ENCODE assay signal across 34 cellular contexts in genomic region chr1:36950588-36950987, GRCh38.
"Had no signal": no experiment of that assay in that cellular context is flagged by ENCODE, and none has a peak within 500 bp of the region (broad histone marks: within the 10 kb centered on the region; RNA-seq: fewer than 3 reads in every experiment).

No MANE protein-coding gene starts in this region.

- H3K4me1 ChIP-seq: adrenal gland, gastroesophageal sphincter, parathyroid adenoma, psoas muscle, suprapubic skin, tibial artery had no signal

- H3K27me3 ChIP-seq: adrenal gland, brain microvascular endothelial cell had no signal

- H3K4me3 Mint-ChIP-seq: activated naive CD4-positive, alpha-beta T cell treated with anti-CD3 and anti-CD28 coated beads for 36 hours; activated naive CD8-positive, alpha-beta T cell treated with anti-CD3 and anti-CD28 coated beads for 36 hours; activated T-helper 1 cell treated with anti-CD3 and anti-CD28 coated beads, Interleukin-12 subunit alpha, Interleukin-12 subunit beta, Interleukin-2, Interleukin-4 antibody, amounts not matched to agents 30 ng/mL and 10 ng/mL and 1 ng/mL, durations not matched to agents 14 hours and 24 hours and 36 hours; effector memory CD8-positive, alpha-beta T cell; immature natural killer cell; mesothelial cell of epicardium; naive thymus-derived CD4-positive, alpha-beta T cell had no signal

- H3K27ac Mint-ChIP-seq: activated naive CD4-positive, alpha-beta T cell treated with anti-CD3 and anti-CD28 coated beads for 36 hours; activated naive CD8-positive, alpha-beta T cell treated with anti-CD3 and anti-CD28 coated beads for 36 hours; activated T-helper 1 cell treated with anti-CD3 and anti-CD28 coated beads, Interleukin-12 subunit alpha, Interleukin-12 subunit beta, Interleukin-2, Interleukin-4 antibody, amounts not matched to agents 30 ng/mL and 10 ng/mL and 1 ng/mL, durations not matched to agents 14 hours and 24 hours and 36 hours; effector memory CD8-positive, alpha-beta T cell; immature natural killer cell; mesothelial cell of epicardium; naive thymus-derived CD4-positive, alpha-beta T cell had no signal

- H3K4me2 ChIP-seq: smooth muscle cell had no signal

- H3K9me3 ChIP-seq: adrenal gland, gastroesophageal sphincter, psoas muscle, suprapubic skin, tibial artery had no signal

- ATAC-seq: activated CD4-positive, CD25-positive, alpha-beta regulatory T cell treated with anti-CD3 and anti-CD28 coated beads, Interleukin-2, amount 50 U/mL, for 24 hours; effector memory CD8-positive, alpha-beta T cell; gastroesophageal sphincter; left colon; naive thymus-derived CD4-positive, alpha-beta T cell; psoas muscle had no signal

- H3K36me3 Mint-ChIP-seq: activated naive CD8-positive, alpha-beta T cell treated with anti-CD3 and anti-CD28 coated beads for 36 hours; immature natural killer cell; mesothelial cell of epicardium; naive thymus-derived CD4-positive, alpha-beta T cell had no signal

- H3K79me2 ChIP-seq: parathyroid adenoma had no signal

- H2AFZ ChIP-seq: parathyroid adenoma had no signal

- H3K27ac ChIP-seq: adrenal gland, brain microvascular endothelial cell, coronary artery, gastroesophageal sphincter, parathyroid adenoma, psoas muscle, suprapubic skin, tibial artery, VCaP had no signal

- H3K36me3 ChIP-seq: adrenal gland, brain microvascular endothelial cell, gastroesophageal sphincter, suprapubic skin, tibial artery had no signal

- H3K9me3 Mint-ChIP-seq: activated naive CD4-positive, alpha-beta T cell treated with anti-CD3 and anti-CD28 coated beads for 36 hours; activated naive CD8-positive, alpha-beta T cell treated with anti-CD3 and anti-CD28 coated beads for 36 hours; activated T-helper 1 cell treated with anti-CD3 and anti-CD28 coated beads, Interleukin-12 subunit alpha, Interleukin-12 subunit beta, Interleukin-2, Interleukin-4 antibody, amounts not matched to agents 30 ng/mL and 10 ng/mL and 1 ng/mL, durations not matched to agents 14 hours and 24 hours and 36 hours; effector memory CD8-positive, alpha-beta T cell; immature natural killer cell; mesothelial cell of epicardium; naive thymus-derived CD4-positive, alpha-beta T cell had no signal

- DNase-seq: activated CD4-positive, alpha-beta T cell treated with anti-CD3 and anti-CD28 coated beads for 48 hours; activated CD4-positive, alpha-beta T cell treated with anti-CD3 and anti-CD28 coated beads, Interleukin-2, amount 50 U/mL, for 48 hours; activated CD8-positive, alpha-beta memory T cell treated with anti-CD3 and anti-CD28 coated beads, Interleukin-2, amount 50 U/mL, for 4 hours; activated effector memory CD4-positive, alpha-beta T cell treated with anti-CD3 and anti-CD28 coated beads, Interleukin-2, amount 50 U/mL, for 16 hours; activated naive CD4-positive, alpha-beta T cell treated with anti-CD3 and anti-CD28 coated beads for 36 hours; activated naive CD8-positive, alpha-beta T cell treated with anti-CD3 and anti-CD28 coated beads for 36 hours; activated T-cell treated with anti-CD3 and anti-CD28 coated beads, Interleukin-2, amount 50 U/mL, for 1 hour; adrenal gland; aorta; brain microvascular endothelial cell; effector memory CD8-positive, alpha-beta T cell; erythroblast; head of caudate nucleus; hippocampal formation; immature natural killer cell; kidney; left colon; mammary epithelial cell; naive thymus-derived CD4-positive, alpha-beta T cell; occipital lobe; psoas muscle; stimulated activated CD4-positive, alpha-beta T cell treated with anti-CD3 and anti-CD28 coated beads, Interleukin-2, amount 100 ng/mL, for 24 hours; stimulated activated naive CD4-positive, alpha-beta T cell; T-helper 9 cell; tibial artery had no signal

- H3K4me1 Mint-ChIP-seq: activated naive CD8-positive, alpha-beta T cell treated with anti-CD3 and anti-CD28 coated beads for 36 hours; immature natural killer cell; mesothelial cell of epicardium; naive thymus-derived CD4-positive, alpha-beta T cell had no signal

- H3K4me3 ChIP-seq: adrenal gland, coronary artery, gastroesophageal sphincter, psoas muscle, smooth muscle cell, suprapubic skin, tibial artery had no signal

- H3K9ac ChIP-seq: parathyroid adenoma had no signal
